ENCODE assay signal across 22 cellular contexts in genomic region chr1:20093303-20093702, GRCh38. TPM values are rescaled to one million over a fixed set of nuclear protein-coding genes. Genes with fewer than 3 reads are reported as not detected.
A peak's percentile ranks its signal among the peaks of the same experiment; 100 is the strongest.
DNase-seq lines count a peak whose midpoint lies in the region; ATAC-seq and TF ChIP-seq lines count a peak whose summit lies in the region.
"Had no signal": no experiment of that assay in that cellular context is flagged by ENCODE, and none has a peak within 500 bp of the region (broad histone marks: within the 10 kb centered on the region; RNA-seq: fewer than 3 reads in every experiment).

No MANE protein-coding gene starts in this region.

- H4K8ac ChIP-seq in mesenchymal stem cell (ENCODE audit: low read length): no peak overlapping the region

- no peak overlapping the region for H2AK5ac ChIP-seq in mesenchymal stem cell (ENCODE audit: low read length, severe bottlenecking)

- H3K27ac ChIP-seq in heart right ventricle (peak overlapping the region; percentile 13 to 70 (median 54)), mesenchymal stem cell (ENCODE audit: low read length, poor library complexity, severe bottlenecking) (no peak overlapping the region), uterus (peak overlapping the region; percentile 59 to 67)

- no peak overlapping the region for H2BK120ac ChIP-seq in mesenchymal stem cell (ENCODE audit: low read depth, low read length)

- no peak for ATAC-seq in heart right ventricle
- no peak for ATAC-seq in left ventricle myocardium superior
- ATAC-seq in GM19023 (IDR thresholded peaks at IDR 0.05; ENCODE audit: unreplicated experiment): no peak
- ATAC-seq: HepG2 had no signal

- H3K27me3 ChIP-seq in heart right ventricle (no peaks in the 10 kb centered on the region), adipocyte (replicated peaks; ENCODE audit: control insufficient read depth, insufficient read depth, low read length) (no peaks in the 10 kb centered on the region), mesenchymal stem cell (ENCODE audit: control insufficient read depth in 1 of 2, insufficient read depth in 1 of 2, low read length in 2 of 2) (peaks cover 0 to 9% of the 10 kb centered on the region in 2 experiments), uterus (no peaks in the 10 kb centered on the region)

- H4K91ac ChIP-seq in mesenchymal stem cell (ENCODE audit: low read length): no peak overlapping the region

- H3K36me3 ChIP-seq in heart right ventricle: peaks cover 0 to 37% (median 14%) of the 10 kb centered on the region in 9 donors
- no peaks in the 10 kb centered on the region for H3K36me3 ChIP-seq in adipocyte (ENCODE audit: control insufficient read depth, insufficient read depth, low read length, severe bottlenecking)
- peaks cover 0 to 3% of the 10 kb centered on the region in 2 experiments for H3K36me3 ChIP-seq in mesenchymal stem cell (ENCODE audit: control insufficient read depth in 1 of 2, insufficient read depth in 2 of 2, low read depth in 1 of 2, low read length in 2 of 2)
- H3K36me3 ChIP-seq in uterus: no peaks in the 10 kb centered on the region

- no peak overlapping the region for H3K14ac ChIP-seq in mesenchymal stem cell (ENCODE audit: low read length in 2 of 2)

- no peak overlapping the region for H3K23ac ChIP-seq in mesenchymal stem cell (ENCODE audit: low read length in 2 of 2)

- no peak for TF ChIP-seq POLR2A in uterus (IDR thresholded peaks at IDR 0.05)

- peaks cover 0 to 15% (median 0%) of the 10 kb centered on the region in 11 donors for H3K9me3 ChIP-seq in heart right ventricle
- peaks cover 3% of the 10 kb centered on the region for H3K9me3 ChIP-seq in adipocyte (ENCODE audit: control insufficient read depth, low read length)
- H3K9me3 ChIP-seq in mesenchymal stem cell (ENCODE audit: control insufficient read depth, low read length): peaks cover 5% of the 10 kb centered on the region
- no peaks in the 10 kb centered on the region for H3K9me3 ChIP-seq in uterus

- no peak overlapping the region for H2BK12ac ChIP-seq in mesenchymal stem cell (ENCODE audit: low read length in 2 of 2)

- intact Hi-C loops in heart right ventricle (cut with DNase I) (loop anchor here in 2 of 10 donors (5.0 to 10.0 kb wide), 2 partner anchors 99 to 116 kb away; partner anchors contain the start of gene PLA2G2A (in 1 of the 2)), left ventricle myocardium superior (cut with micrococcal nuclease) (no loop called here), uterus (cut with DNase I; ENCODE audit: low total_unique reads) (no loop called here)

- no peak overlapping the region for H2BK5ac ChIP-seq in mesenchymal stem cell (ENCODE audit: low read depth, low read length, poor library complexity, severe bottlenecking)

- no peak overlapping the region for H2AFZ ChIP-seq in mesenchymal stem cell (ENCODE audit: low read depth, low read length)

- H3K79me1 ChIP-seq in mesenchymal stem cell (replicated peaks; ENCODE audit: low read length, poor library complexity, severe bottlenecking): no peaks in the 10 kb centered on the region

- WGBS in heart right ventricle, 2 donors: 83 to 91% methylated on average over 5 of the region's 5 CpGs
- 76% methylated on average over 5 of the region's 5 CpGs for WGBS in mesenchymal stem cell

- H3K18ac ChIP-seq in mesenchymal stem cell (ENCODE audit: low read depth in 1 of 2, low read length in 2 of 2): no peak overlapping the region

- H3K9ac ChIP-seq in adipocyte (ENCODE audit: low read length): peak overlapping the region; percentile 45
- H3K9ac ChIP-seq in mesenchymal stem cell (ENCODE audit: low read length): peak overlapping the region; percentile 74

- H3K4me2 ChIP-seq in mesenchymal stem cell (ENCODE audit: low read length, poor library complexity, severe bottlenecking): no peak overlapping the region

- DNase-seq in heart right ventricle: no peak
- no peak for DNase-seq in left ventricle myocardium superior
- no peak for DNase-seq in adipocyte (ENCODE audit: low read depth)
- no peak for DNase-seq in mesenchymal stem cell
- DNase-seq in uterus: no peak
- no peak for DNase-seq in NCI-H2081 treated with DMSO at 0.1 percent for 48 hours (lab: John Stamatoyannopoulos, UW)
- DNase-seq: H7, Karpas-422, NCI-H1105, NCI-H1436 treated with DMSO at 0.1 percent for 48 hours, NCI-H187 treated with DMSO at 0.1 percent for 48 hours, NCI-H2107, NCI-H446, NCI-H524 treated with DMSO at 0.1 percent for 48 hours, NCI-H774, SHP77 treated with DMSO at 0.1 percent for 48 hours had no signal

- H3K4me3 ChIP-seq in heart right ventricle: no peak overlapping the region
- no peak overlapping the region for H3K4me3 ChIP-seq in adipocyte (ENCODE audit: low read length)
- H3K4me3 ChIP-seq in mesenchymal stem cell (ENCODE audit: insufficient read depth in 1 of 2, low read depth in 1 of 2, low read length in 2 of 2): no peak overlapping the region
- H3K4me3 ChIP-seq in uterus: no peak overlapping the region

- no peak overlapping the region for H2BK15ac ChIP-seq in mesenchymal stem cell (ENCODE audit: low read depth, poor library complexity, severe bottlenecking)

- TF ChIP-seq CTCF in heart right ventricle (IDR thresholded peaks at IDR 0.05) (no peak), uterus (IDR thresholded peaks at IDR 0.05) (no peak)

- H3K4me1 ChIP-seq in heart right ventricle (peaks cover 0 to 6% (median 0%) of the 10 kb centered on the region in 9 donors), adipocyte (ENCODE audit: control insufficient read depth, insufficient read depth, low read length) (peaks cover 35% of the 10 kb centered on the region), mesenchymal stem cell (ENCODE audit: control insufficient read depth, insufficient read depth, low read depth, low read length) (no peaks in the 10 kb centered on the region), uterus (no peaks in the 10 kb centered on the region)

- no peak overlapping the region for H3K4ac ChIP-seq in mesenchymal stem cell (ENCODE audit: low read depth in 1 of 2, low read length in 2 of 2)

RNA-seq across cellular contexts. Expression of gene PLA2G5, which starts 23.3 kb away (rescaled TPM):
- total RNA-seq in heart right ventricle (10 to 100 TPM; 31.5 to 58.2 (median 49.3) TPM), left ventricle myocardium superior (47.1 TPM), uterus (1 to 10 TPM in 1 of 4 donors, not detected in 3; 3.1 TPM)
- polyA plus RNA-seq in heart right ventricle: 100 to 1,000 TPM in 1 of 2 donors, 10 to 100 TPM in 1; 44.5 to 133 TPM
- polyA plus RNA-seq in mesenchymal stem cell (2013, experiment 1 of 2): not detected
- polyA plus RNA-seq in mesenchymal stem cell (2013, experiment 2 of 2): not detected
- total RNA-seq: A172, HepG2, HT1080, RPMI7951 had no signal
- polyA plus RNA-seq: BJ, HepG2 had no signal

RNA-seq across cellular contexts. Expression of gene PLA2G2D, which starts 26.0 kb away (rescaled TPM):
- total RNA-seq in heart right ventricle: 1 to 10 TPM in 1 of 10 donors, not detected in 9; 1.1 TPM
- polyA plus RNA-seq in heart right ventricle: not detected
- total RNA-seq in left ventricle myocardium superior: not detected
- not detected for polyA plus RNA-seq in mesenchymal stem cell (2013, experiment 1 of 2)
- not detected for polyA plus RNA-seq in mesenchymal stem cell (2013, experiment 2 of 2)
- not detected for total RNA-seq in uterus
- total RNA-seq: A172, H7, HepG2, HT1080, RPMI7951 had no signal
- polyA plus RNA-seq: BJ, HepG2 had no signal

RNA-seq across cellular contexts. Expression of gene PLA2G2F, which starts 45.8 kb away (rescaled TPM):
- not detected for total RNA-seq in heart right ventricle
- polyA plus RNA-seq in heart right ventricle: not detected
- total RNA-seq in left ventricle myocardium superior: not detected
- polyA plus RNA-seq in mesenchymal stem cell (2013, experiment 1 of 2): not detected
- not detected for polyA plus RNA-seq in mesenchymal stem cell (2013, experiment 2 of 2)
- under 1 TPM in 1 of 4 donors, not detected in 3; 0.07 TPM for total RNA-seq in uterus
- total RNA-seq: A172, H7, HepG2, HT1080, RPMI7951 had no signal
- polyA plus RNA-seq: BJ, HepG2 had no signal

Comparison
In these comparisons a context has a peak if more than half of its experiments do, and no peak if none do; other contexts are left out.
1. RNA of gene PLA2G5, which starts 23.3 kb away (total RNA-seq): 31.5 to 58.2 TPM in heart right ventricle and 47.1 TPM in left ventricle myocardium superior (single experiment); 3.1 TPM in uterus; every median in the first group is over 4 times any median in the second.